Comparison of ENCODE assay signal across 11 cellular contexts in the genomic region with DNA sequence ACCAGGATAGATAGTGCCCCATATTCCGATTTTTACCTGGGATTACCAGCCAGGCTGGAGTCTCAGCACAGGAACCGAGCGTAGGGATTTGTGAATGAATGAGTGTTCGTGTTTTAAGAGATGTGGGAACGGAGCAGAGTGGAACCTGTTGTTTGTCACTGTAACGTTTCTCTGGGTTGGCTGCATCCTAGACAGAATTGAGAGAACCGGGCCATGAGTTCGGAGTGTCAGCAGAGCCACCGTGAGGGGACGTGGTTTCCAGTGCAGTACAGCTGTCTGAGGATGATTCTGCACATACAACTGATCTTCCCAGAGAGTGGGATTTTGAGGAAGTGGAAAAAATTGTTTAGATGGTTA. TPM values are rescaled to one million over a fixed set of nuclear protein-coding genes. Genes with fewer than 3 reads are reported as not detected.
A peak's percentile ranks its signal among the peaks of the same experiment; 100 is the strongest.
DNase-seq lines count a peak whose midpoint lies in the region; ATAC-seq and TF ChIP-seq lines count a peak whose summit lies in the region.
"Had no signal": no experiment of that assay in that cellular context is flagged by ENCODE, and none has a peak within 500 bp of the region (broad histone marks: within the 10 kb centered on the region; RNA-seq: fewer than 3 reads in every experiment).

No MANE protein-coding gene starts in this region.

- TF ChIP-seq EP300 in neural cell (conservative IDR thresholded peaks at IDR 0.05; ENCODE audit: poor library complexity, severe bottlenecking): no peak

- no peak for DNase-seq in effector memory CD4-positive, alpha-beta T cell
- DNase-seq in Karpas-422 (no peak), mesendoderm (no peak), ecto neural progenitor cell (ENCODE audit: low spot score) (no peak)
- DNase-seq: mammary epithelial cell; MV-4-11; stimulated activated CD4-positive, alpha-beta T cell treated with anti-CD3 and anti-CD28 coated beads, Interleukin-4, amount 100 ng/mL, for 24 hours had no signal

- no peak for TF ChIP-seq CTCF in neural cell (IDR thresholded peaks at IDR 0.05; ENCODE audit: poor library complexity, severe bottlenecking)

- no peak overlapping the region for H2BK120ac ChIP-seq in mesendoderm (ENCODE audit: low read depth, low read length)

- H4K5ac ChIP-seq in mesendoderm (ENCODE audit: low read length): no peak overlapping the region

- no peak for ATAC-seq in HG02678 (IDR thresholded peaks at IDR 0.05; ENCODE audit: unreplicated experiment)

- H3K4me1 ChIP-seq in ACC112 (ENCODE audit: control insufficient read depth, insufficient read depth, low read length, unreplicated experiment) (no peaks in the 10 kb centered on the region), HUES48 (ENCODE audit: control insufficient read depth, insufficient read depth, low read length) (peaks cover 6% of the 10 kb centered on the region), Karpas-422 (ENCODE audit: low read length) (peaks cover 8% of the 10 kb centered on the region), mesendoderm (ENCODE audit: control insufficient read depth, low read depth, low read length) (no peaks in the 10 kb centered on the region)
- peaks cover 9% of the 10 kb centered on the region for H3K4me1 ChIP-seq in effector memory CD4-positive, alpha-beta T cell (ENCODE audit: control insufficient read depth, insufficient read depth, low read length, poor library complexity, severe bottlenecking)

- H3K4ac ChIP-seq in mesendoderm (ENCODE audit: low read depth, low read length): no peak overlapping the region

- H3K4me3 ChIP-seq in ACC112 (ENCODE audit: low read depth, low read length) (peak overlapping the region; percentile 68; the same call in 1 of the 2 replicates), HUES48 (ENCODE audit: low read depth, low read length) (peak overlapping the region; percentile 62), neural cell (ENCODE audit: low read length) (peak overlapping the region; percentile 63), Karpas-422 (ENCODE audit: low read length) (no peak overlapping the region), mesendoderm (ENCODE audit: low read length) (no peak overlapping the region)
- H3K4me3 ChIP-seq in effector memory CD4-positive, alpha-beta T cell (ENCODE audit: insufficient read depth, low read depth, low read length, poor library complexity, severe bottlenecking): peak overlapping the region; percentile 28

- H3K9me2 ChIP-seq in neural cell (ENCODE audit: insufficient read depth, low read length) (no peaks in the 10 kb centered on the region), Karpas-422 (replicated peaks; ENCODE audit: insufficient read depth, low read length) (no peaks in the 10 kb centered on the region)

- no peaks in the 10 kb centered on the region for H3K9me3 ChIP-seq in HUES48 (ENCODE audit: control insufficient read depth, insufficient read depth, low read length)
- H3K9me3 ChIP-seq in effector memory CD4-positive, alpha-beta T cell (ENCODE audit: control insufficient read depth, low read length): no peaks in the 10 kb centered on the region
- H3K9me3 ChIP-seq in neural cell (ENCODE audit: low read length): no peaks in the 10 kb centered on the region
- H3K9me3 ChIP-seq in Karpas-422 (ENCODE audit: low read length): no peaks in the 10 kb centered on the region

- no peak overlapping the region for H2BK5ac ChIP-seq in mesendoderm (ENCODE audit: low read length)

- H2AFZ ChIP-seq in ACC112 (ENCODE audit: low read length, unreplicated experiment) (no peak overlapping the region), neural cell (ENCODE audit: low read depth, low read length) (no peak overlapping the region), Karpas-422 (ENCODE audit: low read length) (no peak overlapping the region)

- no peaks in the 10 kb centered on the region for H4K20me1 ChIP-seq in neural cell (ENCODE audit: insufficient read depth)
- H4K20me1 ChIP-seq in Karpas-422 (ENCODE audit: insufficient read depth, low read depth, low read length): no peaks in the 10 kb centered on the region; the same call in 1 of the 2 replicates

- no peak for TF ChIP-seq RAD21 in neural cell (conservative IDR thresholded peaks at IDR 0.05)

- H3F3A ChIP-seq in neural cell (ENCODE audit: insufficient read depth, low read length, poor library complexity, severe bottlenecking): no peaks in the 10 kb centered on the region

- no peak overlapping the region for H2BK15ac ChIP-seq in mesendoderm (replicated peaks; ENCODE audit: low read depth)

- H3K79me1 ChIP-seq in mesendoderm (ENCODE audit: low read length): no peaks in the 10 kb centered on the region

- no peak overlapping the region for H3K23ac ChIP-seq in mesendoderm (ENCODE audit: low read length)

- no peak overlapping the region for H3K18ac ChIP-seq in mesendoderm (ENCODE audit: low read length)

- H3K36me3 ChIP-seq in ACC112 (ENCODE audit: insufficient read depth, low read length) (no peaks in the 10 kb centered on the region), HUES48 (ENCODE audit: control insufficient read depth, insufficient read depth, low read length) (no peaks in the 10 kb centered on the region), neural cell (ENCODE audit: insufficient read depth, low read length) (no peaks in the 10 kb centered on the region), Karpas-422 (ENCODE audit: insufficient read depth, low read length) (no peaks in the 10 kb centered on the region), mesendoderm (ENCODE audit: control insufficient read depth, insufficient read depth, low read length) (no peaks in the 10 kb centered on the region)
- no peaks in the 10 kb centered on the region for H3K36me3 ChIP-seq in effector memory CD4-positive, alpha-beta T cell (ENCODE audit: control insufficient read depth, insufficient read depth, low read length)

- no peak overlapping the region for H3K9ac ChIP-seq in HUES48 (ENCODE audit: low read depth, low read length)
- H3K9ac ChIP-seq in neural cell (ENCODE audit: low read length): no peak overlapping the region
- H3K9ac ChIP-seq in Karpas-422 (ENCODE audit: low read length): no peak overlapping the region
- no peak overlapping the region for H3K9ac ChIP-seq in mesendoderm (ENCODE audit: low read length)

- WGBS in mesendoderm (ENCODE audit: extremely low coverage, insufficient coverage, low lambda C conversion rate): no CpG with 5 or more reads among the region's 10 CpGs

- no peak overlapping the region for H4K8ac ChIP-seq in mesendoderm (ENCODE audit: low read depth, low read length)

- no peak overlapping the region for H3K56ac ChIP-seq in mesendoderm (ENCODE audit: low read length)

- peaks cover 63% of the 10 kb centered on the region for H3K27me3 ChIP-seq in ACC112 (ENCODE audit: insufficient read depth, low read length)
- H3K27me3 ChIP-seq in HUES48 (ENCODE audit: control insufficient read depth, insufficient read depth, low read length): peaks cover 74% of the 10 kb centered on the region
- peaks cover 19% of the 10 kb centered on the region for H3K27me3 ChIP-seq in effector memory CD4-positive, alpha-beta T cell (replicated peaks; ENCODE audit: control insufficient read depth, insufficient read depth, low read length, poor library complexity, severe bottlenecking)
- H3K27me3 ChIP-seq in neural cell (ENCODE audit: insufficient read depth, low read depth, low read length): peaks cover 44% of the 10 kb centered on the region
- no peaks in the 10 kb centered on the region for H3K27me3 ChIP-seq in Karpas-422 (ENCODE audit: low read length)
- H3K27me3 ChIP-seq in mesendoderm (ENCODE audit: insufficient read depth, low read length, poor library complexity): peaks cover 35% of the 10 kb centered on the region

- H3K79me2 ChIP-seq in ACC112 (ENCODE audit: control insufficient read depth, insufficient read depth, low read length, unreplicated experiment) (no peaks in the 10 kb centered on the region), neural cell (replicated peaks; ENCODE audit: insufficient read depth, low read length) (no peaks in the 10 kb centered on the region), Karpas-422 (ENCODE audit: low read length) (no peaks in the 10 kb centered on the region), mesendoderm (ENCODE audit: control insufficient read depth, insufficient read depth, low read length) (no peaks in the 10 kb centered on the region)

- H3K4me2 ChIP-seq in neural cell (ENCODE audit: low read length) (no peak overlapping the region), Karpas-422 (ENCODE audit: low read depth, low read length, poor library complexity, severe bottlenecking) (no peak overlapping the region), mesendoderm (ENCODE audit: low read length) (no peak overlapping the region)

- H2AK5ac ChIP-seq in mesendoderm (ENCODE audit: low read length): no peak overlapping the region

- H3K27ac ChIP-seq in ACC112 (ENCODE audit: low read depth, low read length) (no peak overlapping the region), HUES48 (ENCODE audit: low read depth, low read length) (no peak overlapping the region), neural cell (ENCODE audit: low read length) (no peak overlapping the region), Karpas-422 (ENCODE audit: low read length) (no peak overlapping the region), mesendoderm (ENCODE audit: low read depth, low read length) (no peak overlapping the region)
- H3K27ac ChIP-seq in effector memory CD4-positive, alpha-beta T cell (ENCODE audit: insufficient read depth, low read length, poor library complexity, severe bottlenecking): no peak overlapping the region

RNA-seq across cellular contexts. Expression of a gene that starts 1.2 kb away (rescaled TPM):
- 0.10 and 0.22 TPM in 2 replicates for polyA plus RNA-seq in neural cell
- 0.49 and 0.81 TPM in 2 replicates for polyA minus RNA-seq in neural cell
- total RNA-seq in Karpas-422 (2014; rRNA removed; shearing (Covaris generic); ENCODE audit: low replicate concordance): 0.04 and 0.15 TPM in 2 replicates
- polyA plus RNA-seq in mesendoderm (2013, experiment 1 of 2): 0.08 TPM
- polyA plus RNA-seq in mesendoderm (2013, experiment 2 of 2): 0.15 TPM
- total RNA-seq: mammary epithelial cell had no signal
- polyA plus RNA-seq: mammary epithelial cell had no signal

Comparison
In these comparisons a context has a peak if more than half of its experiments do, and no peak if none do; other contexts are left out.
1. H3K4me3 ChIP-seq: peak in ACC112 (single experiment), HUES48 (single experiment), effector memory CD4-positive, alpha-beta T cell (single experiment) and neural cell (single experiment); none in Karpas-422 (single experiment) and mesendoderm (single experiment).